8 cellular contexts compared by ENCODE assay signal in the genomic region with DNA sequence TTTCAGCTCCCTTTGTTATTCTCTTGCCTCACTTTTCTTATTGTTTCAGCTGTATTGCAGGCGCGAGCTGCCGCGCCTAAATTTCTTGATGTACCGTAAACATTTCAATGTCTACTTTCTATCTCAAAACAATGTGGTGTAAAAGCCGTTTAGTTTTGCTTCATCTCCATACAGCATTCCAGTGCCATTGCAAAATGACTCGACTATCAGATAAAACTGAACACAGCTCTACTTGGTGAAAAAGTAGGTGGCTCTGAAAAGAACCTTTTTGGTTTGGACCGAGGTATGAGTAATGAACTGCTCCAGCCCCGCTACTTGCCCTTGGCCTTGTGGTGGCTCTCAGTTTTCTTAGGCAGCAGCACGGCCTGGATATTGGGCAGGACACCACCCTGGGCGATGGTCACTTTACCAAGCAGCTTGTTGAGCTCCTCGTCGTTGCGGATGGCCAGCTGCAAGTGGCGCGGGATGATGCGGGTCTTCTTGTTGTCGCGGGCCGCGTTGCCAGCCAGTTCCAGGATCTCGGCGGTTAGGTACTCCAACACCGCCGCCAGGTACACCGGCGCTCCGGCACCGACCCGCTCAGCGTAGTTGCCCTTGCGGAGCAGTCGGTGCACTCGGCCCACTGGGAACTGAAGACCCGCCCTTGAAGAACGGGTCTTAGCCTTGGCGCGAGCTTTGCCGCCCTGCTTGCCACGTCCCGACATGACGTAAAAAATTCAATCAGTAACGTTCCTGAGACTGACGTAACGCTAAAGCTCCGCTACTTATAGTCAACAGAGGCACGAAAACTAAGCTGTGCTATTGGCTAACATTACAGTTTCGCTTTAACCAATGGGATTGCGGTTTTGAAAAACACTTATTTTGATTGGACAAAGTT.
DNase-seq lines count a peak whose midpoint lies in the region; TF ChIP-seq lines count a peak whose summit lies in the region.

No MANE protein-coding gene starts in this region.

- H3K4me3 Mint-ChIP-seq in nephron progenitor cell = no peak overlapping the region

- H3K36me3 Mint-ChIP-seq in nephron progenitor cell (ENCODE audit: low read depth) = peaks cover 10% of the 10 kb centered on the region

- H3K27me3 Mint-ChIP-seq in nephron progenitor cell (ENCODE audit: low read depth, poor library complexity) = no peaks in the 10 kb centered on the region

- in situ Hi-C loops in G401 (cut with HindIII; ENCODE audit: low sequenced_read_pairs) = no loop called here

- no peaks in the 10 kb centered on the region for H3K9me3 Mint-ChIP-seq in nephron progenitor cell

- DNase-seq in G401 (ENCODE audit: low spot score) (peak; percentile 98), H4 (ENCODE audit: low spot score) (peak; percentile 99), LNCaP clone FGC (ENCODE audit: low read depth) (peak; percentile 100), RPMI7951 (ENCODE audit: low read depth) (peak; percentile 99), fibroblast of the conjunctiva (ENCODE audit: low read depth) (peak; percentile 99), nephron progenitor cell (peak; percentile 74)
- DNase-seq in activated effector memory CD4-positive, alpha-beta T cell treated with anti-CD3 and anti-CD28 coated beads, Interleukin-2, amount 50 U/mL, for 16 hours = peak; percentile 91

- H3K27ac ChIP-seq in temporal lobe (ENCODE audit: low read depth, low read length) = peak overlapping the region; percentile 57

- H3K27ac Mint-ChIP-seq in nephron progenitor cell = no peak overlapping the region

- H3K4me1 Mint-ChIP-seq in nephron progenitor cell = peaks cover 40% of the 10 kb centered on the region

- peak overlapping the region; percentile 80 for H3K4me3 ChIP-seq in LNCaP clone FGC (ENCODE audit: low read depth, low read length)

- TF ChIP-seq CTCF in LNCaP clone FGC (IDR thresholded peaks at IDR 0.05; ENCODE audit: control insufficient read depth, extremely low read depth, insufficient read depth) = no peak
- no peak for TF ChIP-seq CTCF in nephron progenitor cell (IDR thresholded peaks at IDR 0.05)

Comparison
In these comparisons a context has a peak if more than half of its experiments do, and no peak if none do; other contexts are left out.
1. Peak in every context shown above with its lines: DNase-seq, H3K4me3 ChIP-seq and H3K27ac ChIP-seq.